1 cellular context compared by ENCODE assay signal in genomic region chr17:72928454-72929136, GRCh38.
A peak's percentile ranks its signal among the peaks of the same experiment; 100 is the strongest.
TF ChIP-seq lines count a peak whose summit lies in the region.

No MANE protein-coding gene starts in this region.

TF ChIP-seq in HepG2, 621 proteins besides CTCF, POLR2A, EP300 and RAD21 (continued from another document and continues in another):
- TF ChIP-seq NFAT5 (CRISPR knock-in tag; IDR thresholded peaks at IDR 0.05): no peak
- peak; percentile 18; the same call in 1 of the 2 replicates for TF ChIP-seq ZNF124 (CRISPR knock-in tag; IDR thresholded peaks at IDR 0.05)
- no peak for TF ChIP-seq ATF1 (CRISPR knock-in tag; IDR thresholded peaks at IDR 0.05)
- TF ChIP-seq BCLAF1 (IDR thresholded peaks at IDR 0.05): no peak
- peak; percentile 65; the same call in 1 of the 2 replicates for TF ChIP-seq HBP1 (CRISPR knock-in tag; IDR thresholded peaks at IDR 0.05; ENCODE audit: low read depth)
- TF ChIP-seq ZNF33A (CRISPR knock-in tag; IDR thresholded peaks at IDR 0.05; ENCODE audit: borderline replicate concordance): no peak
- no peak for TF ChIP-seq ISX (CRISPR knock-in tag; conservative IDR thresholded peaks at IDR 0.05)
- peak; percentile 86 for TF ChIP-seq ELF3 (CRISPR knock-in tag; IDR thresholded peaks at IDR 0.05)
- TF ChIP-seq CHD2 (IDR thresholded peaks at IDR 0.05; ENCODE audit: low read depth, low read length): no peak
- peak; percentile 65; the same call in 1 of the 2 replicates for TF ChIP-seq ZNF292 (CRISPR knock-in tag; IDR thresholded peaks at IDR 0.05; ENCODE audit: borderline replicate concordance, low read depth)
- TF ChIP-seq HDAC2 (CRISPR knock-in tag; IDR thresholded peaks at IDR 0.05): peak; percentile 84
- TF ChIP-seq CREBL2 (CRISPR knock-in tag; IDR thresholded peaks at IDR 0.05; ENCODE audit: borderline replicate concordance): no peak
- no peak for TF ChIP-seq USF2 (IDR thresholded peaks at IDR 0.05; ENCODE audit: low read depth, low read length)
- TF ChIP-seq USF2 (CRISPR knock-in tag; IDR thresholded peaks at IDR 0.05; ENCODE audit: borderline replicate concordance): no peak
- no peak for TF ChIP-seq GTF2F1 (IDR thresholded peaks at IDR 0.05; ENCODE audit: low read length)
- peak; percentile 51; the same call in 1 of the 2 replicates for TF ChIP-seq IRF2 (CRISPR knock-in tag; IDR thresholded peaks at IDR 0.05)
- TF ChIP-seq HMGXB4 (CRISPR knock-in tag; IDR thresholded peaks at IDR 0.05; ENCODE audit: borderline replicate concordance in 1 of 2, low read depth in 1 of 2): 0 out of 4 replicates have a peak, but pooled peaks of 1 of the 2 experiments have one; percentile 19
- no peak for TF ChIP-seq MAFG (CRISPR knock-in tag; IDR thresholded peaks at IDR 0.05)
- TF ChIP-seq PRPF4 (IDR thresholded peaks at IDR 0.05; ENCODE audit: low read depth, low read length, poor library complexity, severe bottlenecking): no peak
- TF ChIP-seq ZNF772 (CRISPR knock-in tag; IDR thresholded peaks at IDR 0.05): 0 out of 2 replicates have a peak, but pooled peaks have one; percentile 25
- no peak for TF ChIP-seq ZNF468 (CRISPR knock-in tag; IDR thresholded peaks at IDR 0.05)
- no peak for TF ChIP-seq ZNF20 (CRISPR knock-in tag; IDR thresholded peaks at IDR 0.05)
- peak; percentile 86 for TF ChIP-seq CBX5 (CRISPR knock-in tag; IDR thresholded peaks at IDR 0.05; ENCODE audit: borderline replicate concordance)
- no peak for TF ChIP-seq ZNF136 (CRISPR knock-in tag; IDR thresholded peaks at IDR 0.05; ENCODE audit: low read depth)
- TF ChIP-seq ZNF607 (CRISPR knock-in tag; IDR thresholded peaks at IDR 0.05; ENCODE audit: borderline replicate concordance): no peak
- TF ChIP-seq ZBTB21 (CRISPR knock-in tag; IDR thresholded peaks at IDR 0.05): no peak
- TF ChIP-seq CEBPG (CRISPR knock-in tag; IDR thresholded peaks at IDR 0.05): peak; percentile 66
- no peak for TF ChIP-seq ZNF674 (CRISPR knock-in tag; IDR thresholded peaks at IDR 0.05; ENCODE audit: low read depth)
- peak; percentile 98 for TF ChIP-seq ZNF343 (CRISPR knock-in tag; IDR thresholded peaks at IDR 0.05)
- TF ChIP-seq EED (CRISPR knock-in tag; IDR thresholded peaks at IDR 0.05): no peak
- peak; percentile 32; the same call in 1 of the 2 replicates for TF ChIP-seq THAP11 (CRISPR knock-in tag; IDR thresholded peaks at IDR 0.05)
- TF ChIP-seq BCL6 (CRISPR knock-in tag; IDR thresholded peaks at IDR 0.05): peak; percentile 42; the same call in 1 of the 2 replicates
- TF ChIP-seq CEBPZ (IDR thresholded peaks at IDR 0.05; ENCODE audit: low read length): no peak
- TF ChIP-seq ZNF564 (CRISPR knock-in tag; IDR thresholded peaks at IDR 0.05): no peak
- no peak for TF ChIP-seq ZNF10 (CRISPR knock-in tag; IDR thresholded peaks at IDR 0.05; ENCODE audit: borderline replicate concordance, low read depth)
- peak; percentile 91 for TF ChIP-seq ZNF644 (CRISPR knock-in tag; IDR thresholded peaks at IDR 0.05; ENCODE audit: low read depth)
- TF ChIP-seq PHF8 (CRISPR knock-in tag; IDR thresholded peaks at IDR 0.05): no peak
- no peak for TF ChIP-seq CHD4 (IDR thresholded peaks at IDR 0.05; ENCODE audit: borderline replicate concordance, low read length)
- TF ChIP-seq PCBP1 (IDR thresholded peaks at IDR 0.05; ENCODE audit: borderline replicate concordance, low read depth, low read length): no peak
- TF ChIP-seq TSC22D2 (CRISPR knock-in tag; IDR thresholded peaks at IDR 0.05; ENCODE audit: borderline replicate concordance): no peak
- no peak for TF ChIP-seq POLR2AphosphoS2 (IDR thresholded peaks at IDR 0.05; ENCODE audit: low read depth, low read length)
- no peak for TF ChIP-seq AGO1 (IDR thresholded peaks at IDR 0.05; ENCODE audit: low read depth, low read length, poor library complexity, severe bottlenecking)
- TF ChIP-seq NFE2L1 (CRISPR knock-in tag; IDR thresholded peaks at IDR 0.05; ENCODE audit: borderline replicate concordance): no peak
- TF ChIP-seq NFKB2 (CRISPR knock-in tag; IDR thresholded peaks at IDR 0.05; ENCODE audit: borderline replicate concordance): no peak
- TF ChIP-seq ZMAT3 (CRISPR knock-in tag; conservative IDR thresholded peaks at IDR 0.05): no peak; the same call in 1 of the 2 replicates
- TF ChIP-seq ZZZ3 (CRISPR knock-in tag; IDR thresholded peaks at IDR 0.05; ENCODE audit: borderline replicate concordance): no peak
- peak; percentile 58; the same call in 1 of the 2 replicates for TF ChIP-seq HNF4G (IDR thresholded peaks at IDR 0.05; ENCODE audit: borderline replicate concordance, low read depth, low read length)
- TF ChIP-seq HNF4G (CRISPR knock-in tag; IDR thresholded peaks at IDR 0.05; ENCODE audit: borderline replicate concordance, low read depth): no peak; the same call in 1 of the 2 replicates
- TF ChIP-seq PHF5A (CRISPR knock-in tag; IDR thresholded peaks at IDR 0.05; ENCODE audit: low read depth, unreplicated experiment): no peak
- no peak for TF ChIP-seq ZNF589 (CRISPR knock-in tag; conservative IDR thresholded peaks at IDR 0.05)
- no peak for TF ChIP-seq RFXANK (CRISPR knock-in tag; IDR thresholded peaks at IDR 0.05)
- TF ChIP-seq HES4 (CRISPR knock-in tag; IDR thresholded peaks at IDR 0.05; ENCODE audit: borderline replicate concordance): no peak
- no peak for TF ChIP-seq ZNF274 (CRISPR knock-in tag; IDR thresholded peaks at IDR 0.05)
- TF ChIP-seq ZNF225 (CRISPR knock-in tag; IDR thresholded peaks at IDR 0.05): no peak
- no peak for TF ChIP-seq MAFF (IDR thresholded peaks at IDR 0.05; ENCODE audit: low read depth, low read length)
- no peak for TF ChIP-seq SATB2 (CRISPR knock-in tag; IDR thresholded peaks at IDR 0.05)
- peak; percentile 8; the same call in 1 of the 2 replicates for TF ChIP-seq STAG1 (CRISPR knock-in tag; IDR thresholded peaks at IDR 0.05)
- TF ChIP-seq ZNF883 (CRISPR knock-in tag; IDR thresholded peaks at IDR 0.05; ENCODE audit: not compliant biosample characterization): no peak
